8 cellular contexts compared by ENCODE assay signal in the genomic region with DNA sequence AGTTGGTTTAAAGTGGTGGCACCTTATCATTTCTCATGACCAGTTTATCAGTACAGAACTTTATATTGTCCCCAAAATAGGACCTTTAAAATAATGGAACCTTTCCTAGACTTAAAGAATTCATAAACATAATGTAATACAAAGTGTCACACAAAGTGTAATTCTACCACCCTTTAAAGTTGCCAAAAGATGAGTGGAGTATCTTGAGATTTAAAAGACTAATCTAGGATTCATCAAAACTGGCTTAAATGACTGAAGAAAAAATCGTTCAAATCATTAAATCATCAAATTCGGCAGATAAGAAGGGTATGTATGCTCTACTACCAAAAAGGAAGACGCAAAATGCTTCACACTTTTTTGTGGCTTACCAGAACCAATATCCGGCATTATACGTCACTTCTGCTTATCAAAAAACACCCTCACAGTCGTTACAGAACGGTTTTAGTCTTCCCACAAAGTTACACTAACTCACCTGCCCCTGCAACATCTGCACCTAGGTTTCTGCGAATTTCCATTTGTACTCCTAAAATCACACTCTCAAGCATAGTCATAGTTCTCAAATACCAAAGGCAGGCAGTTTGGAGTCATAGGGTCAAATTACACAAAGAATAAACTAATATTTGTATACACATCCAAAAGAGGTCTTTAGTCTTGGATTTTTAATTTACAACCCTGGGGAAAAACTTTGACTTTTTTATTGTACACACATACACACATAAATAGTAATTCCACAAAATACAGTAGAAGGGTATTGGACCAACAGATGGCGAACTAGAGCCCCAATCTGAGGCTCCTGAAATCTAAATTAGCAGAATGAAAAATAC. TPM values are rescaled to one million over a fixed set of nuclear protein-coding genes. Genes with fewer than 3 reads are reported as not detected.
DNase-seq lines count a peak whose midpoint lies in the region; ATAC-seq, FAIRE-seq and TF ChIP-seq lines count a peak whose summit lies in the region.

No MANE protein-coding gene starts in this region.

- no peak for ATAC-seq in GM21723 (IDR thresholded peaks at IDR 0.05; ENCODE audit: unreplicated experiment)

- H3K27me3 Mint-ChIP-seq in HFFc6 (ENCODE audit: insufficient read depth): no peaks in the 10 kb centered on the region

- peak overlapping the region; percentile 79 for H3K27ac Mint-ChIP-seq in HFFc6

- H3K27me3 ChIP-seq in ascending aorta: no peaks in the 10 kb centered on the region

- no peak overlapping the region for H3K9ac ChIP-seq in kidney (ENCODE audit: low read length in 2 of 2)

- H3K9me3 ChIP-seq in ascending aorta (no peaks in the 10 kb centered on the region), kidney (ENCODE audit: control insufficient read depth in 1 of 2, low read length in 2 of 2) (no peaks in the 10 kb centered on the region)

- peak overlapping the region; percentile 86 for H3K4me3 Mint-ChIP-seq in HFFc6

- peak; percentile 78 for TF ChIP-seq CTCF in HFFc6 (IDR thresholded peaks at IDR 0.05)
- TF ChIP-seq CTCF in ascending aorta (IDR thresholded peaks at IDR 0.05): peak; percentile 8 to 35 (median 26)
- peak; percentile 6 for TF ChIP-seq CTCF in kidney (IDR thresholded peaks at IDR 0.05; ENCODE audit: borderline replicate concordance, extremely low read depth, insufficient read depth)

- intact Hi-C loops in ascending aorta (cut with DNase I) (loop anchor here (1.0 kb wide), 1 partner anchor 72 kb away; no protein-coding TSS in a partner anchor), kidney (cut with DNase I) (no loop called here)

- H3K27ac ChIP-seq in ascending aorta (peak overlapping the region; percentile 99 to 100), kidney (ENCODE audit: low read depth in 2 of 2, low read length in 2 of 2) (peak overlapping the region; percentile 68 to 93)

- in situ Hi-C loops in Caki2 (cut with HindIII; ENCODE audit: low pct_unique_long_range_greater_than_20kb, low sequenced_read_pairs): no loop called here

- H3K9me3 Mint-ChIP-seq in HFFc6: no peaks in the 10 kb centered on the region

- peaks cover 31% of the 10 kb centered on the region for H3K4me1 Mint-ChIP-seq in HFFc6 (ENCODE audit: low read depth)

- H3K4me1 ChIP-seq in ascending aorta (peaks cover 11 to 25% of the 10 kb centered on the region in 2 donors), kidney (ENCODE audit: control insufficient read depth in 1 of 2, insufficient read depth in 1 of 2, low read depth in 1 of 2, low read length in 2 of 2) (peaks cover 14 to 24% of the 10 kb centered on the region in 2 donors)

- no peak for FAIRE-seq in kidney (lab: Jason Lieb, UNC)

- H3K4me3 ChIP-seq in ascending aorta: peak overlapping the region; percentile 99 to 100
- peak overlapping the region; percentile 62 to 82 for H3K4me3 ChIP-seq in kidney (ENCODE audit: low read length in 2 of 2)

- no peaks in the 10 kb centered on the region for H3K36me3 ChIP-seq in ascending aorta
- H3K36me3 ChIP-seq in kidney (ENCODE audit: control insufficient read depth in 1 of 2, insufficient read depth in 2 of 2, low read length in 2 of 2): no peaks in the 10 kb centered on the region

- H3K36me3 Mint-ChIP-seq in HFFc6 (ENCODE audit: low read depth): peaks cover 12% of the 10 kb centered on the region

- DNase-seq in Caki2 (ENCODE audit: low read depth) (peak; percentile 41), HFFc6 (peak; percentile 31), RPMI8226 (peak; percentile 54), ascending aorta (ENCODE audit: low spot score in 2 of 2) (no peak), kidney (no peak), NCI-H226 (no peak)
- DNase-seq in stimulated activated CD8-positive, alpha-beta memory T cell treated with anti-CD3 and anti-CD28 coated beads, Interleukin-4, amount 100 ng/mL, for 48 hours: peak; percentile 59

RNA-seq across cellular contexts. Expression of a gene that starts 1.4 kb away (rescaled TPM):
- 32.8 and 35.6 TPM in 2 replicates for total RNA-seq in Caki2 (2014; rRNA removed; shearing (Covaris generic); ENCODE audit: low replicate concordance)
- total RNA-seq in HFFc6 (2021; fragmentation: NEBNext Ultra II Directional; extraction: Animal tissue kit (Norgen Biotek cat#: 25700)): 10 to 100 TPM; 23.8 to 33.0 (median 27.7) TPM
- total RNA-seq in ascending aorta: 53.5 TPM
- total RNA-seq in kidney: 97.3 TPM
- polyA plus RNA-seq in kidney (ENCODE audit: insufficient read depth, low read depth, low replicate concordance): 13.7 TPM

Comparison
In these comparisons a context has a peak if more than half of its experiments do, and no peak if none do; other contexts are left out.
1. DNase-seq: peak in Caki2 (single experiment), HFFc6 (single experiment), RPMI8226 (single experiment) and stimulated activated CD8-positive, alpha-beta memory T cell treated with anti-CD3 and anti-CD28 coated beads, Interleukin-4, amount 100 ng/mL, for 48 hours (single experiment); none in ascending aorta (0 of 2), kidney (single experiment) and NCI-H226 (single experiment).
2. CTCF ChIP-seq: peak in every context shown above with its lines; median percentile 78 in HFFc6; 26 in ascending aorta; 6 in kidney.